Comparison of ENCODE assay signal across 8 cellular contexts in genomic region chr1:179025975-179026812, GRCh38. TPM values are rescaled to one million over a fixed set of nuclear protein-coding genes. Genes with fewer than 3 reads are reported as not detected.
DNase-seq lines count a peak whose midpoint lies in the region; ATAC-seq and TF ChIP-seq lines count a peak whose summit lies in the region.

No MANE protein-coding gene starts in this region.

- peak overlapping the region; percentile 76 for H3K27ac Mint-ChIP-seq in CD4-positive, alpha-beta T cell

- no peak for TF ChIP-seq CTCF in CD4-positive, alpha-beta T cell (IDR thresholded peaks at IDR 0.05)

- ATAC-seq in CD4-positive, alpha-beta T cell (ENCODE audit: poor library complexity), result peak; percentile 77
- ATAC-seq in GM19351 (IDR thresholded peaks at IDR 0.05; ENCODE audit: unreplicated experiment) (peak; percentile 66), HG03460 (IDR thresholded peaks at IDR 0.05; ENCODE audit: unreplicated experiment) (peak; percentile 71)

- CTCF ChIA-PET in CD4-positive, alpha-beta T cell (lab: Charles Lee), result interaction anchor here (0.9 kb wide), 1 partner anchor 24 kb away, joined by 3 read pairs; no protein-coding TSS in a partner anchor

- H3K9me3 Mint-ChIP-seq in CD4-positive, alpha-beta T cell, result no peaks in the 10 kb centered on the region

- no peaks in the 10 kb centered on the region for H3K27me3 ChIP-seq in CD4-positive, alpha-beta T cell (ENCODE audit: control insufficient read depth, insufficient read depth, low read length)
- H3K27me3 ChIP-seq in endocrine pancreas (ENCODE audit: control insufficient read depth, insufficient read depth, low read length) (no peaks in the 10 kb centered on the region), mononuclear cell (ENCODE audit: insufficient read depth, low read length) (no peaks in the 10 kb centered on the region)

- intact Hi-C loops in CD4-positive, alpha-beta T cell (cut with DNase I, micrococcal nuclease), result loop anchor here (2.0 to 10.0 kb wide), 9 partner anchors 55 to 1606 kb away; partner anchors contain the start of genes AXDND1 (in 1 of the 2), QSOX1 (in 1 of the 2), TOR3A (in 1 of the 2) and XPR1 (in 1 of the 2)

- POLR2A ChIA-PET in CD4-positive, alpha-beta T cell (lab: Charles Lee), result interaction anchor here (0.6 to 1.6 kb wide), 5 partner anchors 11 to 680 kb away, joined by 3 to 7 read pairs (median 3); partner anchors contain the start of genes AXDND1 and TOR3A

- no peaks in the 10 kb centered on the region for H3K27me3 Mint-ChIP-seq in CD4-positive, alpha-beta T cell

- H3K9me3 ChIP-seq in CD4-positive, alpha-beta T cell (ENCODE audit: control insufficient read depth, low read length), result no peaks in the 10 kb centered on the region
- no peaks in the 10 kb centered on the region for H3K9me3 ChIP-seq in endocrine pancreas (ENCODE audit: control insufficient read depth, low read length)
- H3K9me3 ChIP-seq in mononuclear cell (ENCODE audit: low read depth, low read length), result no peaks in the 10 kb centered on the region

- H3K4me3 ChIP-seq in endocrine pancreas (ENCODE audit: control insufficient read depth, insufficient read depth, low read length) (peak overlapping the region; percentile 88), mononuclear cell (ENCODE audit: low read length) (peak overlapping the region; percentile 76)

- no peaks in the 10 kb centered on the region for H3K36me3 Mint-ChIP-seq in CD4-positive, alpha-beta T cell (ENCODE audit: low read depth)

- H3K4me1 Mint-ChIP-seq in CD4-positive, alpha-beta T cell (ENCODE audit: low read depth), result peaks cover 56% of the 10 kb centered on the region

- peak overlapping the region; percentile 89 for H3K4me3 Mint-ChIP-seq in CD4-positive, alpha-beta T cell

- peak; percentile 46 to 80 (median 65) for DNase-seq in CD4-positive, alpha-beta T cell
- peak; percentile 49 for DNase-seq in NCI-H82 treated with DMSO at 0.1 percent for 48 hours (lab: John Stamatoyannopoulos, UW; ENCODE audit: unreplicated experiment)
- DNase-seq in activated CD8-positive, alpha-beta memory T cell treated with anti-CD3 and anti-CD28 coated beads for 48 hours (ENCODE audit: low read depth in 2 of 3, low spot score in 2 of 3), result peak; percentile 43 to 62 (median 45)
- DNase-seq in stimulated activated CD8-positive, alpha-beta memory T cell treated with anti-CD3 and anti-CD28 coated beads, Interleukin-4, amount 100 ng/mL, for 1 hour (ENCODE audit: low read depth in 2 of 2, low spot score in 1 of 2), result peak; percentile 33 to 47

- H3K4me1 ChIP-seq in endocrine pancreas (ENCODE audit: control insufficient read depth, insufficient read depth, low read length) (peaks cover 26% of the 10 kb centered on the region), mononuclear cell (ENCODE audit: insufficient read depth, low read length) (peaks cover 30% of the 10 kb centered on the region)

- H3K36me3 ChIP-seq in endocrine pancreas (ENCODE audit: control insufficient read depth, insufficient read depth, low read length), result no peaks in the 10 kb centered on the region

- peak overlapping the region; percentile 93 for H3K9ac ChIP-seq in endocrine pancreas (ENCODE audit: control insufficient read depth, insufficient read depth, low read length)

- peak overlapping the region; percentile 51 for H3K27ac ChIP-seq in CD4-positive, alpha-beta T cell (ENCODE audit: low read depth, low read length)

RNA-seq across cellular contexts. Expression of gene FAM20B, which starts 0.5 kb away (rescaled TPM):
- 10 to 100 TPM; 12.1 to 12.9 TPM for total RNA-seq in CD4-positive, alpha-beta T cell
- total RNA-seq in mononuclear cell, result 10.4 TPM

RNA-seq across cellular contexts. Expression of gene TOR3A, which starts 55.7 kb away (rescaled TPM):
- 10 to 100 TPM; 17.2 TPM for total RNA-seq in CD4-positive, alpha-beta T cell
- 59.5 TPM for total RNA-seq in mononuclear cell

Comparison
In these comparisons a context has a peak if more than half of its experiments do, and no peak if none do; other contexts are left out.
1. Peak in every context shown above with its lines: DNase-seq, ATAC-seq, H3K4me3 ChIP-seq and H3K27ac ChIP-seq.